In the genomic region with DNA sequence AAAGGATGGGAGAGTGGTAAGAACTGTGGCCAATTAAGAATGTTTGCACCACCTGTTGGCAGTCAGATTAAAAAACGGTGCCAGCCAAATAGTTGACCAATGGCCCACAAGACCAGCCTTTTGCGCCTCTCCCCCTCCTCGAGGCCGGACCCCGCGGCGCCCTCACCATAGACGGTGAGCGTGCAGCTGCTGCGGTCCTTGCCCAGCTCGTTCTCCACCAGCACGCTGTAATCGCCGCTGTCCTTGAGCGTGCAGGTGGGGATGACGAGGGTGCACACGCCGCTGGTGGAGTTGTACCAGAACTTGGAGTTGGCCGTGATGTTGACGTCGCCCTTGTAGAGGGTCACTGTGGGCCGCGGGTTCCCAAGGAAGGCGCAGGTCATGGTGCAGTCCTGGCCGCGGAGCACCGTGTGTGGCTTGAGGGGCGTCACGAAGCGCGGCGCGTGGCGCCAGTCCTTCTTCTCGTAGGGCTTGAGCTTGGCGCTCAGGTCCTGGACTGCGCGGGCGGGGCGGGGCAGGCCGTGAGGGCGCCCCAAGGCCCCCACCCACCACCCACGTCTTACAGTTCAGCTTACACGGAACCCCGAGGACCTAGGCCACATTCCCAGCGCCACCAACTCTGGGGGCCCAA, we compare ENCODE assay signal across 8 cellular contexts. TPM values are rescaled to one million over a fixed set of nuclear protein-coding genes. Genes with fewer than 3 reads are reported as not detected.
DNase-seq lines count a peak whose midpoint lies in the region; ATAC-seq, FAIRE-seq and TF ChIP-seq lines count a peak whose summit lies in the region.

No MANE protein-coding gene starts in this region.

- H3K4me1 ChIP-seq in liver (ENCODE audit: control insufficient read depth in 4 of 4, insufficient read depth in 4 of 4, low read length in 3 of 4) (peaks cover 2 to 17% (median 7%) of the 10 kb centered on the region in 4 donors), HepG2 (ENCODE audit: insufficient read depth, low read length) (no peaks in the 10 kb centered on the region), stomach (peaks cover 14 to 27% (median 25%) of the 10 kb centered on the region in 4 donors)

- no peak overlapping the region for H2AFZ ChIP-seq in HepG2 (ENCODE audit: low read length)

- H3K4me3 ChIP-seq in liver (ENCODE audit: low read depth in 1 of 3, low read length in 3 of 3) (peak overlapping the region in 2 of 3 donors; percentile 40 to 49), HepG2 (replicated peaks in 1 of 3; ENCODE audit: insufficient read depth in 1 of 3, low read depth in 2 of 3, low read length in 3 of 3) (no peak overlapping the region; a peak in 1 of 6 replicates), astrocyte of the spinal cord (ENCODE audit: low read depth, low read length) (peak overlapping the region; percentile 34), kidney epithelial cell (ENCODE audit: low read depth, low read length) (peak overlapping the region; percentile 63), stomach (peak overlapping the region; percentile 54 to 60 (median 58))

- TF ChIP-seq POLR2A in HepG2 (IDR thresholded peaks at IDR 0.05; ENCODE audit: insufficient read depth in 1 of 2, low read depth in 2 of 2, low read length in 2 of 2) (no peak), stomach (IDR thresholded peaks at IDR 0.05) (no peak)

- no peak for FAIRE-seq in HepG2 (lab: Jason Lieb, UNC)

- no peaks in the 10 kb centered on the region for H4K20me1 ChIP-seq in HepG2 (ENCODE audit: insufficient read depth, low read length)

- H3K9me3 ChIP-seq in liver (ENCODE audit: control insufficient read depth in 4 of 4, low read length in 3 of 4) (no peaks in the 10 kb centered on the region), HepG2 (ENCODE audit: low read length) (no peaks in the 10 kb centered on the region), stomach (no peaks in the 10 kb centered on the region)

- in situ Hi-C loops in HepG2 (cut with HindIII; ENCODE audit: extremely low pct_ligation_motif_present, low pct_unique_long_range_greater_than_20kb) (no loop called here), astrocyte of the spinal cord (cut with HindIII; ENCODE audit: low sequenced_read_pairs) (no loop called here)

- no peak overlapping the region for H3K4me2 ChIP-seq in HepG2 (ENCODE audit: low read depth, low read length)

- intact Hi-C loops in HepG2 (cut with micrococcal nuclease; ENCODE audit: unreplicated experiment) = no loop called here
- intact Hi-C loops in stomach (cut with DNase I; ENCODE audit: low total_unique reads) = no loop called here

- no peak for DNase-seq in HepG2 (ENCODE audit: low spot score)
- no peak for DNase-seq in astrocyte of the spinal cord (ENCODE audit: low read depth, low spot score)
- no peak for DNase-seq in kidney epithelial cell (ENCODE audit: low read depth)
- peak; percentile 35 for DNase-seq in stomach
- DNase-seq in OCI-M2 (lab: John Stamatoyannopoulos, UW; ENCODE audit: unreplicated experiment) = no peak

- no peak overlapping the region for H3K27ac ChIP-seq in liver (ENCODE audit: low read depth in 1 of 2, low read length in 2 of 2)
- H3K27ac ChIP-seq in HepG2 (ENCODE audit: extremely low read length, insufficient read depth, low read length) = no peak overlapping the region
- H3K27ac ChIP-seq in stomach = peak overlapping the region in 4 of 5 donors; percentile 77 to 87 (median 83)

- H3K9ac ChIP-seq in liver (ENCODE audit: low read depth in 1 of 2, low read length in 2 of 2) (no peak overlapping the region), HepG2 (ENCODE audit: insufficient read depth, low read depth, low read length) (no peak overlapping the region)

- H3K36me3 ChIP-seq in liver (ENCODE audit: control insufficient read depth in 4 of 4, insufficient read depth in 3 of 4, low read depth in 1 of 4, low read length in 3 of 4) = peaks cover 0 to 4% (median 0%) of the 10 kb centered on the region in 4 donors
- no peaks in the 10 kb centered on the region for H3K36me3 ChIP-seq in HepG2 (replicated peaks in 1 of 2; ENCODE audit: control insufficient read depth in 1 of 2, insufficient read depth in 2 of 2, low read length in 2 of 2)
- no peaks in the 10 kb centered on the region for H3K36me3 ChIP-seq in kidney epithelial cell (ENCODE audit: control insufficient read depth, insufficient read depth, low read length)
- peaks cover 0 to 19% (median 16%) of the 10 kb centered on the region in 4 donors for H3K36me3 ChIP-seq in stomach

- ATAC-seq in HepG2 (no peak), GM18511 (IDR thresholded peaks at IDR 0.05; ENCODE audit: unreplicated experiment) (no peak), GM18517 (IDR thresholded peaks at IDR 0.05; ENCODE audit: unreplicated experiment) (no peak)

- no TSS peak for BruUV-seq in HepG2 (replicated peaks; lab: Mats Ljungman, UMichigan)

- POLR2A ChIA-PET in HepG2 (lab: Yijun Ruan, JAX) = no interaction called here

- TF ChIP-seq CTCF in liver (IDR thresholded peaks at IDR 0.05; ENCODE audit: low read depth, low read length, missing input control) = no peak
- no peak for TF ChIP-seq CTCF in HepG2 (CRISPR knock-in tag; IDR thresholded peaks at IDR 0.05)
- TF ChIP-seq CTCF in astrocyte of the spinal cord (IDR thresholded peaks at IDR 0.05; ENCODE audit: low read depth, low read length) = no peak
- no peak for TF ChIP-seq CTCF in kidney epithelial cell (IDR thresholded peaks at IDR 0.05; ENCODE audit: insufficient read depth, low read length, poor library complexity, severe bottlenecking)
- no peak for TF ChIP-seq CTCF in stomach (IDR thresholded peaks at IDR 0.05)

- WGBS in liver = 6% methylated on average over 46 of the region's 46 CpGs
- 21% methylated on average over 2 of the region's 46 CpGs for WGBS in HepG2 (ENCODE audit: low lambda C conversion rate)
- WGBS in stomach, 5 donors = 0 to 4% (median 2%) methylated on average over 29 to 46 of the region's 46 CpGs

- TF ChIP-seq RAD21 in liver (IDR thresholded peaks at IDR 0.05) (no peak), HepG2 (CRISPR knock-in tag; IDR thresholded peaks at IDR 0.05) (no peak)

- H3K79me2 ChIP-seq in HepG2 (ENCODE audit: insufficient read depth, low read length) = no peaks in the 10 kb centered on the region

- H3K27me3 ChIP-seq in liver (ENCODE audit: control insufficient read depth in 4 of 4, insufficient read depth in 4 of 4, low read length in 3 of 4) (no peaks in the 10 kb centered on the region), HepG2 (ENCODE audit: control insufficient read depth in 1 of 2, insufficient read depth in 2 of 2, low read length in 2 of 2) (peaks cover 1 to 74% of the 10 kb centered on the region in 2 experiments; a peak in 4 of 5 replicates), kidney epithelial cell (ENCODE audit: control insufficient read depth, insufficient read depth, low read length) (peaks cover 6% of the 10 kb centered on the region), stomach (peaks cover 0 to 12% (median 0%) of the 10 kb centered on the region in 3 donors)

- no peak for TF ChIP-seq EP300 in HepG2 (IDR thresholded peaks at IDR 0.05; ENCODE audit: low read depth in 2 of 2, low read length in 2 of 2)
- TF ChIP-seq EP300 in HepG2 (CRISPR knock-in tag; IDR thresholded peaks at IDR 0.05; ENCODE audit: borderline replicate concordance) = no peak
- TF ChIP-seq EP300 in stomach (IDR thresholded peaks at IDR 0.05) = no peak

- CTCF ChIA-PET in HepG2 (lab: Yijun Ruan, JAX; ENCODE audit: low intra/inter-chr PET ratio, low total read pairs) = no interaction called here

RNA-seq across cellular contexts. Expression of gene TMEM86A, which starts 7.2 kb away (rescaled TPM):
- 1 to 10 TPM; 2.0 to 2.7 TPM for total RNA-seq in liver
- 1 to 10 TPM; 1.8 to 2.1 TPM for polyA plus RNA-seq in liver
- total RNA-seq in HepG2 (2016; rRNA removed; fragmentation: Illumina TruSeq; extraction: Trizol) = 0.07 TPM in 1 of 2 replicates, not detected in the other
- not detected in 2 replicates for total RNA-seq in HepG2 (2016; cell fraction: cytosol; rRNA removed; fragmentation: Illumina TruSeq; extraction: Trizol; ENCODE audit: low read depth)
- 0.28 TPM in 1 of 2 replicates, not detected in the other for total RNA-seq in HepG2 (2016; cell fraction: insoluble cytoplasmic fraction; rRNA removed; fragmentation: Illumina TruSeq; extraction: Trizol)
- not detected in 2 replicates for total RNA-seq in HepG2 (2016; cell fraction: membrane; rRNA removed; fragmentation: Illumina TruSeq; extraction: Trizol)
- total RNA-seq in HepG2 (2016; cell fraction: nucleus; rRNA removed; fragmentation: Illumina TruSeq; extraction: Trizol) = 0.16 and 0.47 TPM in 2 replicates
- 0.03 and 0.04 TPM in 2 replicates for polyA plus RNA-seq in HepG2 (2011; rRNA removed)
- 0.03 and 0.06 TPM in 2 replicates for polyA plus RNA-seq in HepG2 (2011; cell fraction: cytosol; rRNA removed)
- 0.10 and 0.32 TPM in 2 replicates for polyA plus RNA-seq in HepG2 (2011; cell fraction: nucleus; rRNA removed)
- 0.04 TPM in 1 of 2 replicates, not detected in the other for polyA plus RNA-seq in HepG2 (2012)
- not detected in 2 replicates for polyA plus RNA-seq in HepG2 (2016; cell fraction: cytosol; fragmentation: Illumina TruSeq; extraction: Trizol; ENCODE audit: low read depth)
- polyA plus RNA-seq in HepG2 (2016; cell fraction: insoluble cytoplasmic fraction; fragmentation: Illumina TruSeq; extraction: Trizol; ENCODE audit: low read depth) = not detected in 2 replicates
- not detected in 2 replicates for polyA plus RNA-seq in HepG2 (2016; cell fraction: membrane; fragmentation: Illumina TruSeq; extraction: Trizol; ENCODE audit: low read depth)
- polyA plus RNA-seq in HepG2 (2016; cell fraction: nucleus; fragmentation: Illumina TruSeq; extraction: Trizol; ENCODE audit: insufficient read depth, low read depth) = 0.16 TPM in 1 of 2 replicates, not detected in the other
- polyA minus RNA-seq in HepG2 (2011; rRNA and poly(A)+ RNA removed; ENCODE audit: low replicate concordance) = 0.54 and 1.2 TPM in 2 replicates
- not detected in 2 replicates for polyA minus RNA-seq in HepG2 (2011; cell fraction: cytosol; rRNA and poly(A)+ RNA removed)
- polyA minus RNA-seq in HepG2 (2011; cell fraction: nucleus; rRNA and poly(A)+ RNA removed) = 0.12 and 0.26 TPM in 2 replicates
- total RNA-seq in kidney epithelial cell = 3.1 and 5.0 TPM in 2 replicates
- total RNA-seq in stomach = 1 to 10 TPM in 4 of 5 donors, not detected in 1; 2.2 to 7.5 (median 3.3) TPM
- polyA plus RNA-seq in stomach = 1 to 10 TPM in 1 of 3 donors, under 1 TPM in 2; 0.76 to 1.2 (median 0.88) TPM

RNA-seq across cellular contexts. Expression of gene IGSF22, which starts 20.2 kb away (rescaled TPM):
- not detected for total RNA-seq in liver
- polyA plus RNA-seq in liver = under 1 TPM; 0.12 to 0.26 TPM
- total RNA-seq in HepG2 (2016; rRNA removed; fragmentation: Illumina TruSeq; extraction: Trizol) = not detected in 2 replicates
- total RNA-seq in HepG2 (2016; cell fraction: cytosol; rRNA removed; fragmentation: Illumina TruSeq; extraction: Trizol; ENCODE audit: low read depth) = not detected in 2 replicates
- not detected in 2 replicates for total RNA-seq in HepG2 (2016; cell fraction: insoluble cytoplasmic fraction; rRNA removed; fragmentation: Illumina TruSeq; extraction: Trizol)
- total RNA-seq in HepG2 (2016; cell fraction: membrane; rRNA removed; fragmentation: Illumina TruSeq; extraction: Trizol) = not detected in 2 replicates
- not detected in 2 replicates for total RNA-seq in HepG2 (2016; cell fraction: nucleus; rRNA removed; fragmentation: Illumina TruSeq; extraction: Trizol)
- polyA plus RNA-seq in HepG2 (2011; rRNA removed) = not detected in 2 replicates
- polyA plus RNA-seq in HepG2 (2011; cell fraction: cytosol; rRNA removed) = not detected in 2 replicates
- polyA plus RNA-seq in HepG2 (2011; cell fraction: nucleus; rRNA removed) = not detected in 2 replicates
- not detected in 2 replicates for polyA plus RNA-seq in HepG2 (2012)
- polyA plus RNA-seq in HepG2 (2016; cell fraction: cytosol; fragmentation: Illumina TruSeq; extraction: Trizol; ENCODE audit: low read depth) = not detected in 2 replicates
- polyA plus RNA-seq in HepG2 (2016; cell fraction: insoluble cytoplasmic fraction; fragmentation: Illumina TruSeq; extraction: Trizol; ENCODE audit: low read depth) = not detected in 2 replicates
- not detected in 2 replicates for polyA plus RNA-seq in HepG2 (2016; cell fraction: membrane; fragmentation: Illumina TruSeq; extraction: Trizol; ENCODE audit: low read depth)
- polyA plus RNA-seq in HepG2 (2016; cell fraction: nucleus; fragmentation: Illumina TruSeq; extraction: Trizol; ENCODE audit: insufficient read depth, low read depth) = not detected in 2 replicates
- not detected in 2 replicates for polyA minus RNA-seq in HepG2 (2011; rRNA and poly(A)+ RNA removed; ENCODE audit: low replicate concordance)
- polyA minus RNA-seq in HepG2 (2011; cell fraction: cytosol; rRNA and poly(A)+ RNA removed) = not detected in 2 replicates
- polyA minus RNA-seq in HepG2 (2011; cell fraction: nucleus; rRNA and poly(A)+ RNA removed) = not detected in 2 replicates
- total RNA-seq in kidney epithelial cell = 0.04 TPM in 1 of 2 replicates, not detected in the other
- total RNA-seq in stomach = 1 to 10 TPM in 1 of 5 donors, under 1 TPM in 1, not detected in 3; 0.18 to 8.3 TPM
- under 1 TPM in 2 of 3 donors, not detected in 1; 0.37 to 0.75 TPM for polyA plus RNA-seq in stomach

Comparison
In these comparisons a context has a peak if more than half of its experiments do, and no peak if none do; other contexts are left out.
1. H3K4me3 ChIP-seq: peak in liver (2 of 3), astrocyte of the spinal cord (single experiment), kidney epithelial cell (single experiment) and stomach (4 of 4); none in HepG2 (0 of 3).
2. H3K27ac ChIP-seq: peak in stomach (4 of 5); none in liver (0 of 2) and HepG2 (single experiment).